In the genomic region with DNA sequence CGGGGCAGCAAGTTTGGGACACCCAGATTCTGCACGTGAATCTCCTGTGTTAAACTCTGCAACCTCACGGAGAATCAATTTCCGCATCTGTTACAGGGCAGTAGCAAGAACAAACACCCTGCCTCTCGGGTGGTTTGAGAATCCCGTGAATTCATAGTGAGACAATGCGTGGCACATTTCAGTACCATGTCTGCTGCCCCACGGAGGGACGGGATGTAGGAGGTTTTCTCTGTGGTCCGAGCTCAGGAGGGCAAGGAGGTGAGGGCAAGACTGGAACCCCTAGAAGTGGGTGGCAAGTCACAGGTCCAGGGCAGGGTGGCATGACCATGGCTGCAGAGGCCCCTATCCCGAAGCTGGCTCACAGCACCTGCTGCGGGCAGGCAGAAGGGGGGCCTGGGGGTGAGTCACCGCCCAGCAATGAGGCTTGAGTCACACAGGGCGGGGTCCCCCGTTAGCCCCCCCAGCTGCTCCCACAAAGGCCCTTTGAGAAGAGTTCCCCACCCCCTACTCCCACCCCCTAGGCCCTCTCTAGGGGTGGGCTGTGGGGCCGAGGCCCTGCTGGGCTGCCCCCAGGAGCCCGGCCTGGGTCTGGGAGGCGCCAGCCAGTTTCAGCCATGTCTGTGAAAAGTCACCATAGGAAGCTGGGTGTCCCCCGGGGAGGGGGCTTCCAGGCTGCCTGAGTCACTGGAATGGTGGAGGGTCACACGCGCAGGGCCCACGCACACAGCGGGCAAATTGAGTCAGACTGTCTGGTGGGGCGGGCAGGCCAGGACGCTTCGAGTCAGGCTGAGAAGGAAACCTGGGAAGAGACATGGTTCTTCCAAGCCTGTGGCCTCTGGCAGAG, we compare ENCODE assay signal across 8 cellular contexts. TPM values are rescaled to one million over a fixed set of nuclear protein-coding genes. Genes with fewer than 3 reads are reported as not detected.
DNase-seq lines count a peak whose midpoint lies in the region; ATAC-seq, FAIRE-seq and TF ChIP-seq lines count a peak whose summit lies in the region.

No MANE protein-coding gene starts in this region.

- POLR2A ChIA-PET in A549 (lab: Yijun Ruan, JAX): interaction anchor here (0.7 to 2.1 kb wide), 7 partner anchors 11 to 687 kb away, joined by 3 to 10 read pairs (median 3); partner anchors contain the start of gene ZSWIM4

- peak; percentile 37 to 43 for ATAC-seq in A549
- ATAC-seq in stimulated activated naive CD8-positive, alpha-beta T cell treated with anti-CD3 and anti-CD28 coated beads, Interleukin-15, Interleukin-2, amounts not matched to agents 100 U/mL and 50 U/mL, for 24 hours: peak; percentile 11
- ATAC-seq in GM18498 (IDR thresholded peaks at IDR 0.05; ENCODE audit: unreplicated experiment): no peak

- peaks cover 77% of the 10 kb centered on the region for H3K4me1 ChIP-seq in A549
- H3K4me1 ChIP-seq in effector memory CD4-positive, alpha-beta T cell (ENCODE audit: control insufficient read depth, insufficient read depth, low read length, poor library complexity, severe bottlenecking): peaks cover 35% of the 10 kb centered on the region

- peak in 1 of 2 experiments; percentile 95 for DNase-seq in A549 (ENCODE audit: low read depth in 1 of 2, low spot score in 1 of 2)
- DNase-seq in activated CD8-positive, alpha-beta memory T cell treated with anti-CD3 and anti-CD28 coated beads for 4 hours (ENCODE audit: low read depth in 2 of 2): peak; percentile 67 to 72
- DNase-seq in effector memory CD4-positive, alpha-beta T cell: peak; percentile 49 to 73 (median 70)
- peak; percentile 92 to 96 for DNase-seq in lung microvascular endothelial cell (ENCODE audit: low read depth in 2 of 2)
- DNase-seq in stimulated activated naive CD8-positive, alpha-beta T cell treated with anti-CD3 and anti-CD28 coated beads, Interleukin-15, Interleukin-2, amounts not matched to agents 100 U/mL and 50 U/mL, for 24 hours: peak; percentile 81
- no peak for DNase-seq in SK-N-DZ (ENCODE audit: low spot score)

- peak overlapping the region; percentile 30; the same call in 2 of the 3 replicates for H3K4me3 ChIP-seq in A549
- H3K4me3 ChIP-seq in effector memory CD4-positive, alpha-beta T cell (ENCODE audit: insufficient read depth, low read depth, low read length, poor library complexity, severe bottlenecking): no peak overlapping the region

- H3K36me3 ChIP-seq in effector memory CD4-positive, alpha-beta T cell (ENCODE audit: control insufficient read depth, insufficient read depth, low read length): no peaks in the 10 kb centered on the region

- H3K27ac ChIP-seq in A549: peak overlapping the region; percentile 100
- peak overlapping the region; percentile 73 for H3K27ac ChIP-seq in effector memory CD4-positive, alpha-beta T cell (ENCODE audit: insufficient read depth, low read length, poor library complexity, severe bottlenecking)

- TF ChIP-seq RAD21 in A549 (conservative IDR thresholded peaks at IDR 0.05 in 1 of 2, IDR thresholded peaks at IDR 0.05 in 1 of 2): 0 out of 5 replicates have a peak, but pooled peaks of 1 of the 2 experiments have one; percentile 13
- TF ChIP-seq RAD21 in Ishikawa (IDR thresholded peaks at IDR 0.05; ENCODE audit: low read depth): peak; percentile 28; the same call in 1 of the 2 replicates

- WGBS in A549 (ENCODE audit: missing lambda C conversion rate): 0% methylated on average over 13 of the region's 26 CpGs

- peak overlapping the region; percentile 93 for H3K4me2 ChIP-seq in A549

- no peaks in the 10 kb centered on the region for H3K27me3 ChIP-seq in effector memory CD4-positive, alpha-beta T cell (replicated peaks; ENCODE audit: control insufficient read depth, insufficient read depth, low read length, poor library complexity, severe bottlenecking)

- TF ChIP-seq CTCF in A549 (IDR thresholded peaks at IDR 0.05): no peak

- TF ChIP-seq EP300 in A549 (IDR thresholded peaks at IDR 0.05) (peak; percentile 74 to 83; a peak in 3 of 5 replicates), Ishikawa (IDR thresholded peaks at IDR 0.05; ENCODE audit: borderline replicate concordance) (peak; percentile 95)

- FAIRE-seq in A549 (lab: Jason Lieb, UNC): no peak

- TF ChIP-seq POLR2A in A549 (IDR thresholded peaks at IDR 0.05; ENCODE audit: low read length): no peak

- CTCF ChIA-PET in A549 (lab: Yijun Ruan, JAX): interaction anchor here (0.6 to 20.6 kb wide), 5 partner anchors 10 to 154 kb away, joined by 3 to 271 read pairs (median 3); no protein-coding TSS in a partner anchor

- H3K9me3 ChIP-seq in A549: no peaks in the 10 kb centered on the region
- H3K9me3 ChIP-seq in effector memory CD4-positive, alpha-beta T cell (ENCODE audit: control insufficient read depth, low read length): no peaks in the 10 kb centered on the region

TF ChIP-seq in A549, 52 proteins besides CTCF, POLR2A, EP300 and RAD21 (continues in another document):
- TF ChIP-seq PHF8 (IDR thresholded peaks at IDR 0.05; ENCODE audit: borderline replicate concordance, low read depth): no peak

TF ChIP-seq in Ishikawa, 13 proteins besides CTCF, POLR2A, EP300 and RAD21 (continues in another document):
- TF ChIP-seq NFIC (IDR thresholded peaks at IDR 0.05): peak; percentile 88
- TF ChIP-seq TEAD4 (IDR thresholded peaks at IDR 0.05): peak; percentile 97
- TF ChIP-seq FOXM1 (IDR thresholded peaks at IDR 0.05; ENCODE audit: borderline replicate concordance, low read depth): peak; percentile 84
- 0 out of 2 replicates have a peak, but pooled peaks have one; percentile 42 for TF ChIP-seq USF1 (IDR thresholded peaks at IDR 0.05)
- peak; percentile 95 for TF ChIP-seq TCF12 (IDR thresholded peaks at IDR 0.05; ENCODE audit: low read depth)
- TF ChIP-seq CREB1 (IDR thresholded peaks at IDR 0.05; ENCODE audit: low read depth): no peak
- no peak; the same call in 1 of the 2 replicates for TF ChIP-seq EGR1 (IDR thresholded peaks at IDR 0.05)
- peak; percentile 29; the same call in 1 of the 2 replicates for TF ChIP-seq TAF1 (IDR thresholded peaks at IDR 0.05; ENCODE audit: low read depth)
- TF ChIP-seq CEBPB (IDR thresholded peaks at IDR 0.05): peak; percentile 50; the same call in 1 of the 2 replicates
- TF ChIP-seq YY1 (IDR thresholded peaks at IDR 0.05; ENCODE audit: low read depth): peak; percentile 64
- TF ChIP-seq MAX (IDR thresholded peaks at IDR 0.05): peak; percentile 60
- peak; percentile 93 for TF ChIP-seq ZBTB7A (IDR thresholded peaks at IDR 0.05; ENCODE audit: low read depth)

RNA-seq across cellular contexts. Expression of gene NANOS3, which starts 25.8 kb away (rescaled TPM):
- polyA plus RNA-seq in A549 (2011; rRNA removed): 0.31 and 0.53 TPM in 2 replicates
- 0.79 and 1.8 TPM in 2 replicates for polyA plus RNA-seq in A549 (2012; cell fraction: cytosol; rRNA removed)
- 2.4 and 2.7 TPM in 2 replicates for polyA plus RNA-seq in A549 (2012; cell fraction: nucleus; rRNA removed)
- 0.78 to 1.2 TPM (median 1.1 TPM) in 3 replicates for polyA plus RNA-seq in A549 (2017; fragmentation: RNase III; extraction: RNeasy Plus Mini Kit Qiagen cat#74134 plus additional on column Dnase treatment)
- polyA minus RNA-seq in A549 (2011; rRNA and poly(A)+ RNA removed): not detected in 2 replicates
- 0.40 TPM in 1 of 2 replicates, not detected in the other for total RNA-seq in lung microvascular endothelial cell
- polyA plus RNA-seq in SK-N-DZ (2014; cell fraction: cytosol; rRNA removed): 0.72 and 0.95 TPM in 2 replicates
- 14.5 and 24.4 TPM in 2 replicates for polyA plus RNA-seq in SK-N-DZ (2014; cell fraction: nucleus; rRNA removed)

RNA-seq across cellular contexts. Expression of gene BRME1, which starts 54.8 kb away (rescaled TPM):
- polyA plus RNA-seq in A549 (2011; rRNA removed) (0.09 and 0.12 TPM in 2 replicates), A549 (2017; fragmentation: RNase III; extraction: RNeasy Plus Mini Kit Qiagen cat#74134 plus additional on column Dnase treatment) (1.1 to 2.3 TPM (median 1.2 TPM) in 3 replicates)
- 0.21 and 0.31 TPM in 2 replicates for polyA plus RNA-seq in A549 (2012; cell fraction: cytosol; rRNA removed)
- polyA plus RNA-seq in A549 (2012; cell fraction: nucleus; rRNA removed): 0.92 and 1.1 TPM in 2 replicates
- 0.29 TPM in 2 replicates for polyA minus RNA-seq in A549 (2011; rRNA and poly(A)+ RNA removed)
- under 0.01 and 0.20 TPM in 2 replicates for total RNA-seq in lung microvascular endothelial cell
- 5.6 and 10.4 TPM in 2 replicates for polyA plus RNA-seq in SK-N-DZ (2014; cell fraction: cytosol; rRNA removed)
- polyA plus RNA-seq in SK-N-DZ (2014; cell fraction: nucleus; rRNA removed): 16.4 and 31.3 TPM in 2 replicates

RNA-seq across cellular contexts. Expression of gene CC2D1A, which starts 54.9 kb away (rescaled TPM):
- 4.7 and 4.8 TPM in 2 replicates for polyA plus RNA-seq in A549 (2011; rRNA removed)
- polyA plus RNA-seq in A549 (2012; cell fraction: cytosol; rRNA removed): 10.0 and 12.1 TPM in 2 replicates
- 28.8 and 38.8 TPM in 2 replicates for polyA plus RNA-seq in A549 (2012; cell fraction: nucleus; rRNA removed)
- 13.9 to 15.3 TPM (median 14.0 TPM) in 3 replicates for polyA plus RNA-seq in A549 (2017; fragmentation: RNase III; extraction: RNeasy Plus Mini Kit Qiagen cat#74134 plus additional on column Dnase treatment)
- 7.6 and 9.0 TPM in 2 replicates for polyA minus RNA-seq in A549 (2011; rRNA and poly(A)+ RNA removed)
- 3.3 and 3.8 TPM in 2 replicates for total RNA-seq in lung microvascular endothelial cell
- 17.1 and 19.8 TPM in 2 replicates for polyA plus RNA-seq in SK-N-DZ (2014; cell fraction: cytosol; rRNA removed)
- polyA plus RNA-seq in SK-N-DZ (2014; cell fraction: nucleus; rRNA removed): 56.8 and 60.6 TPM in 2 replicates

RNA-seq across cellular contexts. Expression of gene ZSWIM4, which starts 55.9 kb away (rescaled TPM):
- polyA plus RNA-seq in A549 (2011; rRNA removed) (1.6 and 1.7 TPM in 2 replicates), A549 (2017; fragmentation: RNase III; extraction: RNeasy Plus Mini Kit Qiagen cat#74134 plus additional on column Dnase treatment) (3.4 to 3.9 TPM (median 3.7 TPM) in 3 replicates)
- polyA plus RNA-seq in A549 (2012; cell fraction: cytosol; rRNA removed): 3.0 and 4.5 TPM in 2 replicates
- 6.2 and 8.3 TPM in 2 replicates for polyA plus RNA-seq in A549 (2012; cell fraction: nucleus; rRNA removed)
- 2.6 and 3.2 TPM in 2 replicates for polyA minus RNA-seq in A549 (2011; rRNA and poly(A)+ RNA removed)
- total RNA-seq in lung microvascular endothelial cell: 7.8 and 11.3 TPM in 2 replicates
- polyA plus RNA-seq in SK-N-DZ (2014; cell fraction: cytosol; rRNA removed): 6.1 and 6.4 TPM in 2 replicates
- 4.0 and 11.4 TPM in 2 replicates for polyA plus RNA-seq in SK-N-DZ (2014; cell fraction: nucleus; rRNA removed)
